In genomic region chr17:73007447-73007846, GRCh38 we compare ENCODE assay signal across 24 cellular contexts.
DNase-seq lines count a peak whose midpoint lies in the region; ATAC-seq and TF ChIP-seq lines count a peak whose summit lies in the region.
"Had no signal": no experiment of that assay in that cellular context is flagged by ENCODE, and none has a peak within 500 bp of the region (broad histone marks: within the 10 kb centered on the region; RNA-seq: fewer than 3 reads in every experiment).

No MANE protein-coding gene starts in this region.

- H3K27ac Mint-ChIP-seq in activated naive CD4-positive, alpha-beta T cell treated with anti-CD3 and anti-CD28 coated beads, Interleukin-2, amount 50 U/mL, for 24 hours = peak overlapping the region; percentile 41
- no peak overlapping the region for H3K27ac Mint-ChIP-seq in activated naive CD4-positive, alpha-beta T cell treated with anti-CD3 and anti-CD28 coated beads for 36 hours
- H3K27ac Mint-ChIP-seq: activated CD4-positive, alpha-beta T cell treated with anti-CD3 and anti-CD28 coated beads for 36 hours; CD8-positive, alpha-beta memory T cell; stimulated activated naive B cell treated with anti-CD40 and anti-IgM and Interleukin-4, amounts not matched to agents 10 μg/mL and 1 μg/mL and 100 μg/mL, for 72 hours had no signal

- peaks cover 4% of the 10 kb centered on the region for H3K36me3 Mint-ChIP-seq in activated naive CD4-positive, alpha-beta T cell treated with anti-CD3 and anti-CD28 coated beads, Interleukin-2, amount 50 U/mL, for 24 hours
- peaks cover 7% of the 10 kb centered on the region for H3K36me3 Mint-ChIP-seq in activated naive CD4-positive, alpha-beta T cell treated with anti-CD3 and anti-CD28 coated beads for 36 hours (ENCODE audit: low read depth)

- no peak for TF ChIP-seq EP300 in stomach (IDR thresholded peaks at IDR 0.05)

- intact Hi-C loops in activated naive CD4-positive, alpha-beta T cell treated with anti-CD3 and anti-CD28 coated beads for 36 hours (cut with micrococcal nuclease) = no loop called here
- intact Hi-C loops in stomach (cut with DNase I; ENCODE audit: low total_unique reads) = no loop called here

- no peak for TF ChIP-seq POLR2A in stomach (IDR thresholded peaks at IDR 0.05)

- no peak overlapping the region for H3K4me3 Mint-ChIP-seq in activated naive CD4-positive, alpha-beta T cell treated with anti-CD3 and anti-CD28 coated beads, Interleukin-2, amount 50 U/mL, for 24 hours
- no peak overlapping the region for H3K4me3 Mint-ChIP-seq in activated naive CD4-positive, alpha-beta T cell treated with anti-CD3 and anti-CD28 coated beads for 36 hours
- H3K4me3 Mint-ChIP-seq: activated CD4-positive, alpha-beta T cell treated with anti-CD3 and anti-CD28 coated beads for 36 hours; CD8-positive, alpha-beta memory T cell; stimulated activated naive B cell treated with anti-CD40 and anti-IgM and Interleukin-4, amounts not matched to agents 10 μg/mL and 1 μg/mL and 100 μg/mL, for 72 hours had no signal

- WGBS in stomach, 5 donors = 41 to 51% (median 44%) methylated on average over 8 of the region's 8 CpGs

- CTCF ChIA-PET in activated naive CD4-positive, alpha-beta T cell treated with anti-CD3 and anti-CD28 coated beads for 36 hours (lab: Charles Lee) = interaction anchor here (1.1 kb wide), 1 partner anchor 21 kb away, joined by 3 read pairs; no protein-coding TSS in a partner anchor

- DNase-seq in activated naive CD4-positive, alpha-beta T cell treated with anti-CD3 and anti-CD28 coated beads for 36 hours = no peak
- DNase-seq in amniotic epithelial cell (ENCODE audit: low read depth) = peak; percentile 35
- DNase-seq in iris pigment epithelial cell (ENCODE audit: low read depth) = peak; percentile 42
- DNase-seq in stomach = peak; percentile 57
- no peak for DNase-seq in NCI-H510A treated with DMSO at 0.1 percent for 48 hours (lab: John Stamatoyannopoulos, UW)
- no peak for DNase-seq in NCI-H2107 treated with DMSO at 0.1 percent for 48 hours (lab: John Stamatoyannopoulos, UW; ENCODE audit: unreplicated experiment)
- DNase-seq: activated CD4-positive, alpha-beta T cell treated with anti-CD3 and anti-CD28 coated beads for 36 hours; activated naive CD4-positive, alpha-beta T cell treated with Interleukin-2 at 50 U/mL for 16 hours; CD8-positive, alpha-beta memory T cell; effector memory CD4-positive, alpha-beta T cell; EL; KG1; NCI-H1436; NCI-H446; SIG-M5; spleen; stimulated activated naive B cell treated with anti-CD40 and anti-IgM and Interleukin-4, amounts not matched to agents 10 μg/mL and 1 μg/mL and 100 μg/mL, for 72 hours; T-helper 9 cell had no signal

- no peaks in the 10 kb centered on the region for H3K27me3 Mint-ChIP-seq in activated naive CD4-positive, alpha-beta T cell treated with anti-CD3 and anti-CD28 coated beads, Interleukin-2, amount 50 U/mL, for 24 hours
- no peaks in the 10 kb centered on the region for H3K27me3 Mint-ChIP-seq in activated naive CD4-positive, alpha-beta T cell treated with anti-CD3 and anti-CD28 coated beads for 36 hours (ENCODE audit: low read depth)
- H3K27me3 Mint-ChIP-seq: activated CD4-positive, alpha-beta T cell treated with anti-CD3 and anti-CD28 coated beads for 36 hours; CD8-positive, alpha-beta memory T cell; stimulated activated naive B cell treated with anti-CD40 and anti-IgM and Interleukin-4, amounts not matched to agents 10 μg/mL and 1 μg/mL and 100 μg/mL, for 72 hours had no signal

- H3K4me1 ChIP-seq in stomach = peaks cover 0 to 15% (median 6%) of the 10 kb centered on the region in 4 donors
- H3K4me1 ChIP-seq: breast epithelium had no signal

- ATAC-seq in HG03108 (IDR thresholded peaks at IDR 0.05; ENCODE audit: unreplicated experiment) = no peak
- ATAC-seq: A549; activated CD4-positive, alpha-beta T cell treated with anti-CD3 and anti-CD28 coated beads for 36 hours; left lobe of liver; stimulated activated naive B cell treated with anti-CD40 and anti-IgM and Interleukin-4, amounts not matched to agents 10 μg/mL and 1 μg/mL and 100 μg/mL, for 72 hours had no signal

- no peaks in the 10 kb centered on the region for H3K9me3 ChIP-seq in stomach
- H3K9me3 ChIP-seq: A549, breast epithelium, spleen, vagina had no signal

- H3K27ac ChIP-seq in stomach = peak overlapping the region in 2 of 5 donors; percentile 17 to 20
- H3K27ac ChIP-seq: A549, spleen, vagina had no signal

- no peak for TF ChIP-seq CTCF in stomach (IDR thresholded peaks at IDR 0.05)

- no peaks in the 10 kb centered on the region for H3K36me3 ChIP-seq in stomach
- H3K36me3 ChIP-seq: breast epithelium, spleen, vagina had no signal

- H3K9me3 Mint-ChIP-seq in activated naive CD4-positive, alpha-beta T cell treated with anti-CD3 and anti-CD28 coated beads, Interleukin-2, amount 50 U/mL, for 24 hours = no peaks in the 10 kb centered on the region
- H3K9me3 Mint-ChIP-seq in activated naive CD4-positive, alpha-beta T cell treated with anti-CD3 and anti-CD28 coated beads for 36 hours = no peaks in the 10 kb centered on the region

- H3K4me1 Mint-ChIP-seq in activated naive CD4-positive, alpha-beta T cell treated with anti-CD3 and anti-CD28 coated beads, Interleukin-2, amount 50 U/mL, for 24 hours = peaks cover 10% of the 10 kb centered on the region
- H3K4me1 Mint-ChIP-seq in activated naive CD4-positive, alpha-beta T cell treated with anti-CD3 and anti-CD28 coated beads for 36 hours (ENCODE audit: low read depth) = peaks cover 8% of the 10 kb centered on the region

- H3K4me3 ChIP-seq in stomach = no peak overlapping the region
- H3K4me3 ChIP-seq: A549, breast epithelium, spleen, vagina had no signal

- H3K27me3 ChIP-seq in stomach = no peaks in the 10 kb centered on the region
- H3K27me3 ChIP-seq: breast epithelium, spleen, vagina had no signal

Comparison
In these comparisons a context has a peak if more than half of its experiments do, and no peak if none do; other contexts are left out.
1. DNase-seq: peak in amniotic epithelial cell (single experiment), iris pigment epithelial cell (single experiment) and stomach (single experiment); none in activated naive CD4-positive, alpha-beta T cell treated with anti-CD3 and anti-CD28 coated beads for 36 hours (single experiment), NCI-H510A treated with DMSO at 0.1 percent for 48 hours (single experiment) and NCI-H2107 treated with DMSO at 0.1 percent for 48 hours (single experiment).